1 cellular context compared by ENCODE assay signal in genomic region chr19:31223805-31224534, GRCh38.
TF ChIP-seq lines count a peak whose summit lies in the region.

No MANE protein-coding gene starts in this region.

TF ChIP-seq in SK-N-SH, 30 proteins besides CTCF, POLR2A, EP300 and RAD21 (continued from another document):
- TF ChIP-seq PBX3 (IDR thresholded peaks at IDR 0.05) = peak; percentile 42
